10 cellular contexts compared by ENCODE assay signal in genomic region chr9:33132249-33132772, GRCh38. TPM values are rescaled to one million over a fixed set of nuclear protein-coding genes. Genes with fewer than 3 reads are reported as not detected.
A peak's percentile ranks its signal among the peaks of the same experiment; 100 is the strongest.
DNase-seq lines count a peak whose midpoint lies in the region; ATAC-seq and TF ChIP-seq lines count a peak whose summit lies in the region.
"Had no signal": no experiment of that assay in that cellular context is flagged by ENCODE, and none has a peak within 500 bp of the region (broad histone marks: within the 10 kb centered on the region; RNA-seq: fewer than 3 reads in every experiment).

No MANE protein-coding gene starts in this region.

- peak; percentile 79 for DNase-seq in AG10803 (ENCODE audit: low read depth)
- no peak for DNase-seq in OCI-LY7 (ENCODE audit: low spot score)
- DNase-seq in fibroblast of gingiva (ENCODE audit: low read depth): peak; percentile 57
- DNase-seq in non-pigmented ciliary epithelial cell (ENCODE audit: low read depth): peak; percentile 51
- DNase-seq in GM20000 (ENCODE audit: low spot score): no peak
- no peak for DNase-seq in RPMI8226
- no peak for DNase-seq in T-helper 9 cell

- TSS peak; percentile 23 for BruUV-seq in OCI-LY7 (replicated peaks; lab: Mats Ljungman, UMichigan)

- CTCF ChIA-PET in OCI-LY7 (lab: Charles Lee; ENCODE audit: unreplicated experiment): no interaction called here

- intact Hi-C loops in OCI-LY7 (cut with micrococcal nuclease; ENCODE audit: unreplicated experiment): no loop called here

- H3K27ac ChIP-seq in OCI-LY7 (ENCODE audit: low read depth, low read length, poor library complexity, severe bottlenecking): no peak overlapping the region
- H3K27ac ChIP-seq: SJSA1 had no signal

- peaks cover 5% of the 10 kb centered on the region for H3K4me1 ChIP-seq in OCI-LY7 (ENCODE audit: insufficient read depth, low read length, poor library complexity, severe bottlenecking)

- TF ChIP-seq CTCF in AG10803 (conservative IDR thresholded peaks at IDR 0.05; ENCODE audit: low read length) (no peak), OCI-LY7 (conservative IDR thresholded peaks at IDR 0.05; ENCODE audit: low read length) (no peak), GM20000 (IDR thresholded peaks at IDR 0.05; ENCODE audit: extremely low read depth, missing control alignments) (no peak)

- H2AFZ ChIP-seq in OCI-LY7 (ENCODE audit: low read length): no peak overlapping the region

- H3K4me2 ChIP-seq in OCI-LY7 (ENCODE audit: low read length): no peak overlapping the region

- H3K4me3 ChIP-seq in AG10803 (ENCODE audit: low read length) (no peak overlapping the region), OCI-LY7 (ENCODE audit: low read depth, low read length, poor library complexity, severe bottlenecking) (no peak overlapping the region)
- H3K4me3 ChIP-seq: SJSA1, upper lobe of left lung had no signal

- no peak for ATAC-seq in HG03469 (IDR thresholded peaks at IDR 0.05; ENCODE audit: unreplicated experiment)

- H3K36me3 ChIP-seq in OCI-LY7 (ENCODE audit: insufficient read depth, low read length): peaks cover 54% of the 10 kb centered on the region
- H3K36me3 ChIP-seq: SJSA1 had no signal

- H3K9me3 ChIP-seq in OCI-LY7 (ENCODE audit: low read length): no peaks in the 10 kb centered on the region
- H3K9me3 ChIP-seq: SJSA1, upper lobe of left lung had no signal

- no peaks in the 10 kb centered on the region for H3K9me2 ChIP-seq in OCI-LY7 (ENCODE audit: insufficient read depth, low read length)

- H3K79me2 ChIP-seq in OCI-LY7 (ENCODE audit: insufficient read depth, low read depth, low read length): peaks cover 5% of the 10 kb centered on the region; the same call in 1 of the 2 replicates

- POLR2A ChIA-PET in OCI-LY7 (lab: Charles Lee): no interaction called here

- H4K20me1 ChIP-seq in OCI-LY7 (ENCODE audit: insufficient read depth, low read length): no peaks in the 10 kb centered on the region

RNA-seq across cellular contexts. Expression of gene B4GALT1, which starts 34.8 kb away (rescaled TPM):
- total RNA-seq in OCI-LY7 (2014; rRNA removed; shearing (Covaris generic)): 8.1 and 12.8 TPM in 2 replicates
- total RNA-seq in OCI-LY7 (2022): 38.7 and 43.7 TPM in 2 replicates

RNA-seq across cellular contexts. Expression of gene SMU1, which starts 55.8 kb away (rescaled TPM):
- 20.0 and 22.0 TPM in 2 replicates for total RNA-seq in OCI-LY7 (2014; rRNA removed; shearing (Covaris generic))
- 26.7 and 27.9 TPM in 2 replicates for total RNA-seq in OCI-LY7 (2022)

Comparison
In these comparisons a context has a peak if more than half of its experiments do, and no peak if none do; other contexts are left out.
1. DNase-seq: peak in AG10803 (single experiment), fibroblast of gingiva (single experiment) and non-pigmented ciliary epithelial cell (single experiment); none in OCI-LY7 (single experiment), GM20000 (single experiment), RPMI8226 (single experiment) and T-helper 9 cell (single experiment).